11 cellular contexts compared by ENCODE assay signal in genomic region chr16:27285676-27286196, GRCh38. TPM values are rescaled to one million over a fixed set of nuclear protein-coding genes. Genes with fewer than 3 reads are reported as not detected.
A peak's percentile ranks its signal among the peaks of the same experiment; 100 is the strongest.
DNase-seq lines count a peak whose midpoint lies in the region; ATAC-seq and TF ChIP-seq lines count a peak whose summit lies in the region.
"Had no signal": no experiment of that assay in that cellular context is flagged by ENCODE, and none has a peak within 500 bp of the region (broad histone marks: within the 10 kb centered on the region; RNA-seq: fewer than 3 reads in every experiment).

No MANE protein-coding gene starts in this region.

- peak overlapping the region; percentile 37 for H3K27ac Mint-ChIP-seq in activated CD8-positive, alpha-beta T cell treated with anti-CD3 and anti-CD28 coated beads, Interleukin-2, amount 10 ng/mL, durations not matched to agents 7 days and 5 days
- H3K27ac Mint-ChIP-seq: brain had no signal

- DNase-seq in MV-4-11 (lab: John Stamatoyannopoulos, UW) (peak; percentile 78), left cardiac atrium (peak; percentile 36), H7 (no peak), NCI-H82 treated with DMSO at 0.1 percent for 48 hours (lab: John Stamatoyannopoulos, UW; ENCODE audit: unreplicated experiment) (no peak), HK-2 (ENCODE audit: unreplicated experiment) (no peak), vagina (ENCODE audit: extremely low spot score in 2 of 2) (no peak)
- no peak for DNase-seq in activated CD8-positive, alpha-beta T cell treated with anti-CD3 and anti-CD28 coated beads, Interleukin-2, amount 10 ng/mL, durations not matched to agents 7 days and 5 days
- peak; percentile 53 for DNase-seq in stimulated activated CD8-positive, alpha-beta memory T cell treated with anti-CD3 and anti-CD28 coated beads, Interleukin-4, amount 100 ng/mL, for 48 hours
- DNase-seq: psoas muscle, WERI-Rb-1 had no signal

- TF ChIP-seq POLR2A in vagina (IDR thresholded peaks at IDR 0.05), result no peak

- H3K27me3 ChIP-seq in H7 (ENCODE audit: control insufficient read depth, insufficient read depth, low read length), result no peaks in the 10 kb centered on the region
- no peaks in the 10 kb centered on the region for H3K27me3 ChIP-seq in vagina

- intact Hi-C loops in left cardiac atrium (cut with DNase I), result no loop called here
- intact Hi-C loops in vagina (cut with DNase I), result no loop called here

- H3K9me3 Mint-ChIP-seq in activated CD8-positive, alpha-beta T cell treated with anti-CD3 and anti-CD28 coated beads, Interleukin-2, amount 10 ng/mL, durations not matched to agents 7 days and 5 days (ENCODE audit: insufficient read depth), result no peaks in the 10 kb centered on the region

- POLR2A ChIA-PET in activated CD8-positive, alpha-beta T cell treated with anti-CD3 and anti-CD28 coated beads, Interleukin-2, amount 10 ng/mL, durations not matched to agents 7 days and 5 days (lab: Charles Lee), result interaction anchor here (0.9 to 1.3 kb wide), 3 partner anchors 30 to 51 kb away, joined by 3 to 4 read pairs (median 3); no protein-coding TSS in a partner anchor

- no peaks in the 10 kb centered on the region for H3K36me3 ChIP-seq in H7 (replicated peaks; ENCODE audit: control insufficient read depth, insufficient read depth, low read length)
- H3K36me3 ChIP-seq in vagina, result no peaks in the 10 kb centered on the region
- H3K36me3 ChIP-seq: WERI-Rb-1 had no signal

- no peaks in the 10 kb centered on the region for H3K4me1 ChIP-seq in vagina
- H3K4me1 ChIP-seq: psoas muscle had no signal

- H3K27me3 Mint-ChIP-seq in activated CD8-positive, alpha-beta T cell treated with anti-CD3 and anti-CD28 coated beads, Interleukin-2, amount 10 ng/mL, durations not matched to agents 7 days and 5 days (ENCODE audit: low read depth), result peaks cover 2% of the 10 kb centered on the region

- no peak for TF ChIP-seq CTCF in vagina (IDR thresholded peaks at IDR 0.05)

- no peak overlapping the region for H3K4me3 Mint-ChIP-seq in activated CD8-positive, alpha-beta T cell treated with anti-CD3 and anti-CD28 coated beads, Interleukin-2, amount 10 ng/mL, durations not matched to agents 7 days and 5 days
- H3K4me3 Mint-ChIP-seq: brain had no signal

- CTCF ChIA-PET in activated CD8-positive, alpha-beta T cell treated with anti-CD3 and anti-CD28 coated beads, Interleukin-2, amount 10 ng/mL, durations not matched to agents 7 days and 5 days (lab: Charles Lee), result interaction anchor here (0.9 to 2.1 kb wide), 5 partner anchors 13 to 108 kb away, joined by 3 to 8 read pairs (median 3); no protein-coding TSS in a partner anchor

- no peak overlapping the region for H3K27ac ChIP-seq in vagina
- H3K27ac ChIP-seq: psoas muscle, WERI-Rb-1 had no signal

- no peak overlapping the region for H3K4me3 ChIP-seq in H7 (ENCODE audit: insufficient read depth, low read depth, low read length)
- H3K4me3 ChIP-seq in vagina, result no peak overlapping the region
- H3K4me3 ChIP-seq: psoas muscle had no signal

- peaks cover 63% of the 10 kb centered on the region for H3K4me1 Mint-ChIP-seq in activated CD8-positive, alpha-beta T cell treated with anti-CD3 and anti-CD28 coated beads, Interleukin-2, amount 10 ng/mL, durations not matched to agents 7 days and 5 days (ENCODE audit: low read depth)
- H3K4me1 Mint-ChIP-seq: brain had no signal

- H3K36me3 Mint-ChIP-seq in activated CD8-positive, alpha-beta T cell treated with anti-CD3 and anti-CD28 coated beads, Interleukin-2, amount 10 ng/mL, durations not matched to agents 7 days and 5 days (ENCODE audit: low read depth), result peaks cover 3% of the 10 kb centered on the region
- H3K36me3 Mint-ChIP-seq: brain had no signal

- H3K9me3 ChIP-seq in vagina, result no peaks in the 10 kb centered on the region
- H3K9me3 ChIP-seq: psoas muscle had no signal

- no peak for ATAC-seq in activated CD8-positive, alpha-beta T cell treated with anti-CD3 and anti-CD28 coated beads, Interleukin-2, amount 10 ng/mL, durations not matched to agents 7 days and 5 days
- ATAC-seq in left cardiac atrium, result peak in 1 of 2 donors; percentile 58

RNA-seq across cellular contexts. Expression of gene NSMCE1, which starts 17.2 kb away (rescaled TPM):
- 10 to 100 TPM; 87.3 to 94.9 TPM for total RNA-seq in activated CD8-positive, alpha-beta T cell treated with anti-CD3 and anti-CD28 coated beads, Interleukin-2, amount 10 ng/mL, durations not matched to agents 7 days and 5 days
- total RNA-seq in left cardiac atrium (10 to 100 TPM; 31.5 to 32.6 TPM), vagina (24.6 TPM)
- 22.8 and 24.7 TPM in 2 replicates for total RNA-seq in H7 (2014; rRNA removed; shearing (Covaris generic))

RNA-seq across cellular contexts. Expression of gene IL4R, which starts 28.0 kb away (rescaled TPM):
- 100 to 1,000 TPM; 231 to 237 TPM for total RNA-seq in activated CD8-positive, alpha-beta T cell treated with anti-CD3 and anti-CD28 coated beads, Interleukin-2, amount 10 ng/mL, durations not matched to agents 7 days and 5 days
- total RNA-seq in left cardiac atrium, result 10 to 100 TPM; 19.8 to 56.8 TPM
- total RNA-seq in H7 (2014; rRNA removed; shearing (Covaris generic)), result 17.5 and 29.0 TPM in 2 replicates
- total RNA-seq in vagina, result 64.1 TPM

Comparison
In these comparisons a context has a peak if more than half of its experiments do, and no peak if none do; other contexts are left out.
1. DNase-seq: peak in MV-4-11 (single experiment), left cardiac atrium (single experiment) and stimulated activated CD8-positive, alpha-beta memory T cell treated with anti-CD3 and anti-CD28 coated beads, Interleukin-4, amount 100 ng/mL, for 48 hours (single experiment); none in activated CD8-positive, alpha-beta T cell treated with anti-CD3 and anti-CD28 coated beads, Interleukin-2, amount 10 ng/mL, durations not matched to agents 7 days and 5 days (single experiment), H7 (single experiment), NCI-H82 treated with DMSO at 0.1 percent for 48 hours (single experiment), HK-2 (single experiment) and vagina (0 of 2).